9 cellular contexts compared by ENCODE assay signal in the genomic region with DNA sequence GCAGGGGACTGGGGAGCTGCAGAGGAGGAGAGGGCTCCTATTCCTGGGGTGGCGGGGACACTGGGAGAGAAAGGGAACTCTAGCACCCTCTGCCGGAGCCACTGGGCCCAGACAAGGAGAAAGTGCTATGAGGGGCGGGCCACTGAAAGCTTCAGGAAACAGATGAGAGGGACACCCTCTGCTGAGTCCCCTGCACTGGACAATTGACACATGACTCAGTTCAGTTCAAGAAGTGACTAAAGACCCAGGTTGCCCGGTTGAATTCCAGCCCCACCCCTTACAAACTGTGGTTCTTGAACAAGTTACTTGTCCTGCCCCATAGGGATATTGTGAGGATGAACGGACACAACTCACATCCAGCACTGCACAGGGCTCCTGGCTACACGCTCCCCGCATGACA. TPM values are rescaled to one million over a fixed set of nuclear protein-coding genes. Genes with fewer than 3 reads are reported as not detected.
DNase-seq lines count a peak whose midpoint lies in the region; ATAC-seq, FAIRE-seq and TF ChIP-seq lines count a peak whose summit lies in the region.
"Had no signal": no experiment of that assay in that cellular context is flagged by ENCODE, and none has a peak within 500 bp of the region (broad histone marks: within the 10 kb centered on the region; RNA-seq: fewer than 3 reads in every experiment).

No MANE protein-coding gene starts in this region.

- ATAC-seq in GM19035 (IDR thresholded peaks at IDR 0.05; ENCODE audit: unreplicated experiment) (peak; percentile 54), PC-3 (no peak), GM18511 (IDR thresholded peaks at IDR 0.05; ENCODE audit: unreplicated experiment) (no peak)

- H4K20me1 ChIP-seq in PC-3 (ENCODE audit: low read length): no peaks in the 10 kb centered on the region

- no peak overlapping the region for H3K9ac ChIP-seq in PC-3 (ENCODE audit: low read length)

- H3K79me2 ChIP-seq in PC-3 (ENCODE audit: low read length): no peaks in the 10 kb centered on the region

- H3K4me1 ChIP-seq in PC-3 (ENCODE audit: insufficient read depth, low read length) (no peaks in the 10 kb centered on the region), esophagus squamous epithelium (peaks cover 0 to 3% (median 0%) of the 10 kb centered on the region in 3 donors), small intestine (ENCODE audit: control insufficient read depth in 2 of 2, insufficient read depth in 1 of 2, low read depth in 1 of 2, low read length in 1 of 2) (no peaks in the 10 kb centered on the region)

- H3K27ac ChIP-seq in PC-3 (ENCODE audit: low read length) (no peak overlapping the region), esophagus squamous epithelium (no peak overlapping the region), small intestine (ENCODE audit: low read depth in 1 of 2, low read length in 1 of 2) (no peak overlapping the region)

- no peaks in the 10 kb centered on the region for H3F3A ChIP-seq in PC-3 (ENCODE audit: low read length, unreplicated experiment)

- H2AFZ ChIP-seq in PC-3 (ENCODE audit: low read length): no peak overlapping the region

- POLR2A ChIA-PET in PC-3 (lab: Charles Lee; ENCODE audit: unreplicated experiment): no interaction called here

- no peak overlapping the region for H3K4me3 ChIP-seq in PC-3 (ENCODE audit: low read length)
- no peak overlapping the region for H3K4me3 ChIP-seq in esophagus squamous epithelium
- H3K4me3 ChIP-seq in small intestine (ENCODE audit: low read depth in 1 of 2, low read length in 2 of 2): no peak overlapping the region

- H3K9me2 ChIP-seq in PC-3 (replicated peaks; ENCODE audit: low read length): no peaks in the 10 kb centered on the region

- WGBS in esophagus squamous epithelium, 2 donors: 57 to 64% methylated on average over 5 of the region's 7 CpGs
- 43 to 54% (median 45%) methylated on average over 7 of the region's 7 CpGs for WGBS in small intestine, 3 donors

- H3K36me3 ChIP-seq in PC-3 (ENCODE audit: low read depth, low read length) (no peaks in the 10 kb centered on the region), esophagus squamous epithelium (no peaks in the 10 kb centered on the region), small intestine (ENCODE audit: control insufficient read depth in 2 of 2, insufficient read depth in 2 of 2, low read length in 2 of 2) (no peaks in the 10 kb centered on the region)

- H3K9me3 ChIP-seq in PC-3 (ENCODE audit: low read length) (no peaks in the 10 kb centered on the region), esophagus squamous epithelium (no peaks in the 10 kb centered on the region), small intestine (ENCODE audit: control insufficient read depth, low read depth) (no peaks in the 10 kb centered on the region)

- BruUV-seq in PC-3 (replicated peaks; lab: Mats Ljungman, UMichigan): no TSS peak

- TF ChIP-seq CTCF in AG09319 (IDR thresholded peaks at IDR 0.05; ENCODE audit: low read depth, low read length) (peak; percentile 41), PC-3 (conservative IDR thresholded peaks at IDR 0.05; ENCODE audit: low read depth, low read length) (peak; percentile 59), esophagus squamous epithelium (IDR thresholded peaks at IDR 0.05) (peak in 4 of 6 experiments; percentile 9 to 50 (median 16))

- H3K27me3 ChIP-seq in PC-3 (ENCODE audit: low read length) (peaks cover 30% of the 10 kb centered on the region), esophagus squamous epithelium (peaks cover 0 to 6% (median 0%) of the 10 kb centered on the region in 4 donors), small intestine (ENCODE audit: control insufficient read depth in 2 of 2, insufficient read depth in 2 of 2, low read length in 2 of 2) (peaks cover 0 to 1% of the 10 kb centered on the region in 2 donors)

- CTCF ChIA-PET in PC-3 (lab: Charles Lee): no interaction called here

- TF ChIP-seq POLR2A in esophagus squamous epithelium (IDR thresholded peaks at IDR 0.05): no peak

- intact Hi-C loops in PC-3 (cut with micrococcal nuclease) (no loop called here), esophagus squamous epithelium (cut with DNase I) (no loop called here)

- no peak for FAIRE-seq in small intestine (lab: Jason Lieb, UNC)

- DNase-seq in AG09319 (ENCODE audit: extremely low read depth, low read depth): no peak
- peak; percentile 25 for DNase-seq in PC-3
- DNase-seq in esophagus squamous epithelium (lab: John Stamatoyannopoulos, UW): no peak
- peak; percentile 19 for DNase-seq in small intestine
- no peak for DNase-seq in amygdala (lab: John Stamatoyannopoulos, UW)
- no peak for DNase-seq in NCI-H2171 (lab: John Stamatoyannopoulos, UW)
- DNase-seq: stimulated activated naive B cell treated with anti-CD40 and anti-IgM and Interleukin-4, amounts not matched to agents 10 μg/mL and 1 μg/mL and 100 μg/mL, for 72 hours had no signal

- no peak overlapping the region for H3K4me2 ChIP-seq in PC-3 (ENCODE audit: low read length)

RNA-seq across cellular contexts. Expression of a gene that starts 5.0 kb away (rescaled TPM):
- total RNA-seq in PC-3 (2014; rRNA removed): not detected in 2 replicates
- total RNA-seq in esophagus squamous epithelium: not detected
- under 1 TPM in 2 of 3 donors, not detected in 1; 0.22 to 0.25 TPM for polyA plus RNA-seq in small intestine

RNA-seq across cellular contexts. Expression of a gene that starts 51.8 kb away (rescaled TPM):
- total RNA-seq in PC-3 (2014; rRNA removed) (not detected in 2 replicates), esophagus squamous epithelium (10 to 100 TPM in 3 of 4 donors, 1 to 10 TPM in 1; 5.7 to 32.2 (median 19.1) TPM)
- polyA plus RNA-seq in small intestine: under 1 TPM in 2 of 3 donors, not detected in 1; 0.04 to 0.45 TPM

Comparison
In these comparisons a context has a peak if more than half of its experiments do, and no peak if none do; other contexts are left out.
1. DNase-seq: peak in PC-3 (single experiment) and small intestine (single experiment); none in AG09319 (single experiment), esophagus squamous epithelium (single experiment), amygdala (0 of 56) and NCI-H2171 (single experiment).
2. Peak in every context shown above with its lines, with median percentiles within 50 percentile points of each other: CTCF ChIP-seq.